In genomic region chr4:2857349-2857927, GRCh38 we compare ENCODE assay signal across 26 cellular contexts. TPM values are rescaled to one million over a fixed set of nuclear protein-coding genes. Genes with fewer than 3 reads are reported as not detected.
DNase-seq lines count a peak whose midpoint lies in the region; ATAC-seq and TF ChIP-seq lines count a peak whose summit lies in the region.
"Had no signal": no experiment of that assay in that cellular context is flagged by ENCODE, and none has a peak within 500 bp of the region (broad histone marks: within the 10 kb centered on the region; RNA-seq: fewer than 3 reads in every experiment).

No MANE protein-coding gene starts in this region.

- H3K27ac ChIP-seq in spleen = peak overlapping the region in 5 of 8 donors; percentile 70 to 74 (median 72)
- H3K27ac ChIP-seq: 22Rv1, lower lobe of right lung, RWPE1, SK-N-MC had no signal

- TF ChIP-seq CTCF in activated B cell treated with CpG ODN at 0.5 μM for 24 hours (IDR thresholded peaks at IDR 0.05) (no peak), mucosa of descending colon (IDR thresholded peaks at IDR 0.05) (no peak), spleen (IDR thresholded peaks at IDR 0.05 in 8 of 11, conservative IDR thresholded peaks at IDR 0.05 in 3 of 11) (no peak)

- WGBS in spleen, 5 donors = 92 to 97% (median 95%) methylated on average over 5 of the region's 5 CpGs

- H3K36me3 ChIP-seq in mucosa of descending colon (ENCODE audit: low read depth) (no peaks in the 10 kb centered on the region), spleen (peaks cover 0 to 25% (median 16%) of the 10 kb centered on the region in 6 donors)

- H3K4me3 Mint-ChIP-seq in activated CD4-positive, alpha-beta T cell treated with anti-CD3 and anti-CD28 coated beads for 36 hours = no peak overlapping the region
- H3K4me3 Mint-ChIP-seq in activated B cell treated with CpG ODN at 0.5 μM for 24 hours = no peak overlapping the region
- H3K4me3 Mint-ChIP-seq: activated CD4-positive, alpha-beta T cell treated with anti-CD3 and anti-CD28 coated beads, Interleukin-2, amount 10 ng/mL, durations not matched to agents 24 days and 14 days; activated naive CD4-positive, alpha-beta T cell treated with anti-CD3 and anti-CD28 coated beads, Interleukin-2, amount 50 U/mL, for 24 hours had no signal

- CTCF ChIA-PET in activated CD4-positive, alpha-beta T cell treated with anti-CD3 and anti-CD28 coated beads for 36 hours (lab: Charles Lee) = interaction anchor here (0.6 kb wide), 1 partner anchor 9 kb away, joined by 3 read pairs; no protein-coding TSS in a partner anchor
- CTCF ChIA-PET in activated B cell treated with CpG ODN at 0.5 μM for 24 hours (lab: Charles Lee) = no interaction called here

- H3K9me3 Mint-ChIP-seq in activated CD4-positive, alpha-beta T cell treated with anti-CD3 and anti-CD28 coated beads for 36 hours (ENCODE audit: low read depth) = no peaks in the 10 kb centered on the region
- H3K9me3 Mint-ChIP-seq in activated B cell treated with CpG ODN at 0.5 μM for 24 hours = peaks cover 4% of the 10 kb centered on the region
- H3K9me3 Mint-ChIP-seq: activated CD4-positive, alpha-beta T cell treated with anti-CD3 and anti-CD28 coated beads, Interleukin-2, amount 10 ng/mL, durations not matched to agents 24 days and 14 days; activated naive CD4-positive, alpha-beta T cell treated with anti-CD3 and anti-CD28 coated beads, Interleukin-2, amount 50 U/mL, for 24 hours had no signal

- peak overlapping the region; percentile 23 for H3K27ac Mint-ChIP-seq in activated CD4-positive, alpha-beta T cell treated with anti-CD3 and anti-CD28 coated beads for 36 hours
- peak overlapping the region; percentile 74 for H3K27ac Mint-ChIP-seq in activated B cell treated with CpG ODN at 0.5 μM for 24 hours
- H3K27ac Mint-ChIP-seq: activated CD4-positive, alpha-beta T cell treated with anti-CD3 and anti-CD28 coated beads, Interleukin-2, amount 10 ng/mL, durations not matched to agents 24 days and 14 days had no signal

- DNase-seq in activated CD4-positive, alpha-beta T cell treated with anti-CD3 and anti-CD28 coated beads for 36 hours = no peak
- no peak for DNase-seq in activated CD4-positive, alpha-beta T cell treated with anti-CD3 and anti-CD28 coated beads for 48 hours
- DNase-seq in activated B cell treated with CpG ODN at 0.5 μM for 24 hours (no peak), mucosa of descending colon (peak in 1 of 3 donors; percentile 17), spleen (no peak), A172 (ENCODE audit: low spot score) (no peak)
- no peak for DNase-seq in activated naive CD4-positive, alpha-beta T cell (lab: John Stamatoyannopoulos, UW)
- DNase-seq: activated CD4-positive, alpha-beta T cell treated with anti-CD3 and anti-CD28 coated beads, Interleukin-2, amount 10 ng/mL, durations not matched to agents 24 days and 14 days; caudate nucleus; dermis blood vessel endothelial cell; DMS79 treated with DMSO at 0.1 percent for 48 hours; islet precursor cell; lower lobe of right lung; NCI-H1092 treated with DMSO at 0.1 percent for 48 hours; NCI-H1930; NCI-H2227 treated with DMSO at 0.1 percent for 48 hours; NCI-H69; stimulated activated CD4-positive, alpha-beta T cell treated with anti-CD3 and anti-CD28 coated beads, Interleukin-4, amount 100 ng/mL, for 4 hours; stimulated activated naive CD8-positive, alpha-beta T cell treated with anti-CD3 and anti-CD28 coated beads, Interleukin-15, Interleukin-2, amounts not matched to agents 100 U/mL and 50 U/mL, for 24 hours; T-helper 2 cell had no signal

- no peaks in the 10 kb centered on the region for H3K9me3 ChIP-seq in mucosa of descending colon
- no peaks in the 10 kb centered on the region for H3K9me3 ChIP-seq in spleen
- H3K9me3 ChIP-seq: ascending aorta, lower lobe of right lung had no signal

- no peak for TF ChIP-seq POLR2A in spleen (IDR thresholded peaks at IDR 0.05)

- ATAC-seq in activated CD4-positive, alpha-beta T cell treated with anti-CD3 and anti-CD28 coated beads for 36 hours = no peak
- ATAC-seq in activated B cell treated with CpG ODN at 0.5 μM for 24 hours (ENCODE audit: low read depth) (no peak), mucosa of descending colon (peak; percentile 42), GM19455 (IDR thresholded peaks at IDR 0.05; ENCODE audit: unreplicated experiment) (no peak)
- ATAC-seq: lower lobe of right lung; stimulated activated naive CD8-positive, alpha-beta T cell treated with anti-CD3 and anti-CD28 coated beads, Interleukin-15, Interleukin-2, amounts not matched to agents 100 U/mL and 50 U/mL, for 24 hours had no signal

- H3K4me1 Mint-ChIP-seq in activated CD4-positive, alpha-beta T cell treated with anti-CD3 and anti-CD28 coated beads for 36 hours = peaks cover 70% of the 10 kb centered on the region
- peaks cover 91% of the 10 kb centered on the region for H3K4me1 Mint-ChIP-seq in activated B cell treated with CpG ODN at 0.5 μM for 24 hours

- intact Hi-C loops in activated CD4-positive, alpha-beta T cell treated with anti-CD3 and anti-CD28 coated beads for 36 hours (cut with DNase I, micrococcal nuclease) = no loop called here
- intact Hi-C loops in activated B cell treated with CpG ODN at 0.5 μM for 24 hours (cut with micrococcal nuclease) (no loop called here), mucosa of descending colon (cut with DNase I, micrococcal nuclease) (no loop called here), spleen (cut with DNase I; ENCODE audit: low total_unique reads) (loop anchor here (10.0 kb wide), 2 partner anchors 67 to 93 kb away; no protein-coding TSS in a partner anchor)

- H3K36me3 Mint-ChIP-seq in activated CD4-positive, alpha-beta T cell treated with anti-CD3 and anti-CD28 coated beads for 36 hours (ENCODE audit: low read depth) = peaks cover 16% of the 10 kb centered on the region
- H3K36me3 Mint-ChIP-seq in activated B cell treated with CpG ODN at 0.5 μM for 24 hours (ENCODE audit: low read depth) = peaks cover 44% of the 10 kb centered on the region

- H3K27me3 Mint-ChIP-seq in activated CD4-positive, alpha-beta T cell treated with anti-CD3 and anti-CD28 coated beads for 36 hours = no peaks in the 10 kb centered on the region
- H3K27me3 Mint-ChIP-seq in activated B cell treated with CpG ODN at 0.5 μM for 24 hours = no peaks in the 10 kb centered on the region
- H3K27me3 Mint-ChIP-seq: activated CD4-positive, alpha-beta T cell treated with anti-CD3 and anti-CD28 coated beads, Interleukin-2, amount 10 ng/mL, durations not matched to agents 24 days and 14 days; activated naive CD4-positive, alpha-beta T cell treated with anti-CD3 and anti-CD28 coated beads, Interleukin-2, amount 50 U/mL, for 24 hours had no signal

- H3K4me1 ChIP-seq in mucosa of descending colon (ENCODE audit: low read depth) (peaks cover 67% of the 10 kb centered on the region), spleen (peaks cover 70 to 100% (median 97%) of the 10 kb centered on the region in 6 donors)

- H3K27me3 ChIP-seq in spleen (replicated peaks in 1 of 7) = no peaks in the 10 kb centered on the region
- H3K27me3 ChIP-seq: ascending aorta had no signal

- H3K4me3 ChIP-seq in mucosa of descending colon (no peak overlapping the region), spleen (no peak overlapping the region)
- H3K4me3 ChIP-seq: ascending aorta, lower lobe of right lung, SK-N-MC had no signal

- POLR2A ChIA-PET in activated CD4-positive, alpha-beta T cell treated with anti-CD3 and anti-CD28 coated beads for 36 hours (lab: Charles Lee) = no interaction called here
- POLR2A ChIA-PET in activated B cell treated with CpG ODN at 0.5 μM for 24 hours (lab: Charles Lee) = interaction anchor here (0.6 kb wide), 2 partner anchors 19 to 22 kb away, joined by 4 to 6 read pairs; no protein-coding TSS in a partner anchor

RNA-seq across cellular contexts. Expression of gene ADD1, which starts 13.8 kb away (rescaled TPM):
- 100 to 1,000 TPM; 196 to 206 TPM for total RNA-seq in activated CD4-positive, alpha-beta T cell treated with anti-CD3 and anti-CD28 coated beads for 36 hours
- total RNA-seq in activated B cell treated with CpG ODN at 0.5 μM for 24 hours (326 and 340 TPM in 2 replicates), mucosa of descending colon (100 to 1,000 TPM; 201 to 373 (median 261) TPM), spleen (100 to 1,000 TPM; 260 to 348 (median 295) TPM)
- 100 to 1,000 TPM; 175 to 224 (median 194) TPM for polyA plus RNA-seq in spleen
- 166 and 199 TPM in 2 replicates for total RNA-seq in A172 (2014; rRNA removed; shearing (Covaris generic))
